5 cellular contexts compared by ENCODE assay signal in the genomic region with DNA sequence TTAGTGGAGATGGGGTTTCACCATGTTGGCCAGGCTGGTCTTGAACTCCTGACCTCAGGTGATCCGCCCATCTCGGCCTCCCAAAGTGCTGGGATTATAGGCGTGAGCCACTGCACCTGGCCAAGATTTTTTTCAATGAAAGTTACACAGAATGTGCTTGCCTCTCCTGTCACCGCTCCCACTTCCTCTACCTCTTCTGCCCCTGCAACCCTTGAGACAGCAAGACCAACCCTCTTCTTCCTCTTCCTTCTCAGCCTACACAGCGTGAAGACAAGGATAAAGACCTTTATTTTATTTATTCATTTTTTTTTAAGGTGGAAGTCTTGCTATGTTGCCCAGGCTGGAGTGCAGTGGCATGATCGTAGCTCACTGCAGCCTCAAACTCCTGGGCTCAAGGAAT. TPM values are rescaled to one million over a fixed set of nuclear protein-coding genes. Genes with fewer than 3 reads are reported as not detected.
"Had no signal": no experiment of that assay in that cellular context is flagged by ENCODE, and none has a peak within 500 bp of the region (broad histone marks: within the 10 kb centered on the region; RNA-seq: fewer than 3 reads in every experiment).

No MANE protein-coding gene starts in this region.

RNA-seq across cellular contexts. Expression of gene MARCHF10, which starts 22.9 kb away (rescaled TPM):
- total RNA-seq: activated CD8-positive, alpha-beta T cell treated with anti-CD3 and anti-CD28 coated beads for 36 hours; adrenal gland; cardiac septum; K562; T-helper 2 cell treated with Interferon-gamma antibody and Interleukin-4, amounts not matched to agents 100 ng/mL and 5 ng/mL, for 36 hours had no signal
